In the genomic region with DNA sequence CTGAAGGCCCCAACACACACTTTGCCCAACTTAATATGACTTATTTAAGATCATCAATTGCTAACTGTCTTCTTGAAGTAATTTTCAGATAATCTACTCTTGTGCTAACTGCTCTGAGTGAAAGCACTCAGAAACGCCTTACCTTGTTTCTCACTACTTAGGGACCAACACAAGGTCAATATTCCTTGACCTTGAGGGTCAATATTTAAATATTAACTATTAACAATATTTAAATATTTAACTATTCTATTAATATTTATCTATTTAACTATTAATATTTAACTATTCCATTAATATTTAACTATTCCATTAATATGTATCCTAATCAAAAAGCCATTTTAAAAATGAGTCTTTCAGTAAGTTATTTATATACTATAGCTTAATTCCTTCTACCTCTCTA, we compare ENCODE assay signal across 1 cellular context.
TF ChIP-seq lines count a peak whose summit lies in the region.

No MANE protein-coding gene starts in this region.

TF ChIP-seq in GM23338, 12 proteins besides CTCF, POLR2A, EP300 and RAD21 (continued from another document):
- no peak for TF ChIP-seq ZNF462 (CRISPR knock-in tag; IDR thresholded peaks at IDR 0.05)
- no peak for TF ChIP-seq POLR2AphosphoS5 (IDR thresholded peaks at IDR 0.05; ENCODE audit: low read depth)
- no peak for TF ChIP-seq EZH2phosphoT487 (IDR thresholded peaks at IDR 0.05; ENCODE audit: unreplicated experiment)
- TF ChIP-seq, protein P1, sequence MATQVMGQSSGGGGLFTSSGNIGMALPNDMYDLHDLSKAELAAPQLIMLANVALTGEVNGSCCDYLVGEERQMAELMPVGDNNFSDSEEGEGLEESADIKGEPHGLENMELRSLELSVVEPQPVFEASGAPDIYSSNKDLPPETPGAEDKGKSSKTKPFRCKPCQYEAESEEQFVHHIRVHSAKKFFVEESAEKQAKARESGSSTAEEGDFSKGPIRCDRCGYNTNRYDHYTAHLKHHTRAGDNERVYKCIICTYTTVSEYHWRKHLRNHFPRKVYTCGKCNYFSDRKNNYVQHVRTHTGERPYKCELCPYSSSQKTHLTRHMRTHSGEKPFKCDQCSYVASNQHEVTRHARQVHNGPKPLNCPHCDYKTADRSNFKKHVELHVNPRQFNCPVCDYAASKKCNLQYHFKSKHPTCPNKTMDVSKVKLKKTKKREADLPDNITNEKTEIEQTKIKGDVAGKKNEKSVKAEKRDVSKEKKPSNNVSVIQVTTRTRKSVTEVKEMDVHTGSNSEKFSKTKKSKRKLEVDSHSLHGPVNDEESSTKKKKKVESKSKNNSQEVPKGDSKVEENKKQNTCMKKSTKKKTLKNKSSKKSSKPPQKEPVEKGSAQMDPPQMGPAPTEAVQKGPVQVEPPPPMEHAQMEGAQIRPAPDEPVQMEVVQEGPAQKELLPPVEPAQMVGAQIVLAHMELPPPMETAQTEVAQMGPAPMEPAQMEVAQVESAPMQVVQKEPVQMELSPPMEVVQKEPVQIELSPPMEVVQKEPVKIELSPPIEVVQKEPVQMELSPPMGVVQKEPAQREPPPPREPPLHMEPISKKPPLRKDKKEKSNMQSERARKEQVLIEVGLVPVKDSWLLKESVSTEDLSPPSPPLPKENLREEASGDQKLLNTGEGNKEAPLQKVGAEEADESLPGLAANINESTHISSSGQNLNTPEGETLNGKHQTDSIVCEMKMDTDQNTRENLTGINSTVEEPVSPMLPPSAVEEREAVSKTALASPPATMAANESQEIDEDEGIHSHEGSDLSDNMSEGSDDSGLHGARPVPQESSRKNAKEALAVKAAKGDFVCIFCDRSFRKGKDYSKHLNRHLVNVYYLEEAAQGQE (IDR thresholded peaks at IDR 0.05; ENCODE audit: unreplicated experiment) = no peak
